In the genomic region with DNA sequence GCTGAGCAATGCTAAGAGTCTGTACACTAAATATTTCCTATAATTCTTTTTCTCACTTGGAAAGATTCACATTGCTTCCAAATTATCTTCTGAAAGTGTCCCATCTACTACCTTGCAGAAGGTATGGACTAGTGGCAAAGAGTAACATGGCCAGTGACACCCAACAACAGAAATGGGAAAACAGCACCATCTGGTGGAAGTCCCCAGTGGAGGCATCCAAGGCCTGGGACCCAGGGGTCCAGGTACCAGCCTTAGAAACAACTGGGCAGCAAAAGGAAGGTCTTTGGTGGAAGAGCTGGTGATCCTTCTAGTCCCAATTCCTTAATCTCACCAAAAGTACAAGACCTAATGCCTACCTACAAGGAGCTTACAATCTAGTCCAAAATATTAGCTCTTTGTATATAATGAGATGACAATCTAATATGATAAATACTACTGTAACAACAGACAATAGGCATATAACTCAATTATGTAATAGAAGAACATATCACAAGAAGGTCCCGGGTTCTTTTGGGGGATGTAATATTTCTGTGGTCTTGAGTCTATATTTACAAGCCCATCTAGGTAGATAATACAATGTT, we compare ENCODE assay signal across 8 cellular contexts. TPM values are rescaled to one million over a fixed set of nuclear protein-coding genes. Genes with fewer than 3 reads are reported as not detected.
A peak's percentile ranks its signal among the peaks of the same experiment; 100 is the strongest.
DNase-seq lines count a peak whose midpoint lies in the region; ATAC-seq and TF ChIP-seq lines count a peak whose summit lies in the region.

No MANE protein-coding gene starts in this region.

- no peaks in the 10 kb centered on the region for H3K79me2 ChIP-seq in Loucy (ENCODE audit: insufficient read depth, low read length)

- TF ChIP-seq CTCF in Loucy (conservative IDR thresholded peaks at IDR 0.05; ENCODE audit: low read length) (peak; percentile 95), VCaP (conservative IDR thresholded peaks at IDR 0.05) (peak; percentile 79), foreskin keratinocyte (conservative IDR thresholded peaks at IDR 0.05) (peak; percentile 61), coronary artery (IDR thresholded peaks at IDR 0.05) (no peak)

- H3K27me3 ChIP-seq in Loucy (ENCODE audit: insufficient read depth, low read length, poor library complexity, severe bottlenecking): no peaks in the 10 kb centered on the region
- peaks cover 85% of the 10 kb centered on the region for H3K27me3 ChIP-seq in foreskin keratinocyte

- H3F3A ChIP-seq in Loucy (ENCODE audit: low read depth): no peaks in the 10 kb centered on the region

- H3K4me1 ChIP-seq in Loucy (ENCODE audit: insufficient read depth, low read length, poor library complexity, severe bottlenecking) (peaks cover 42% of the 10 kb centered on the region), foreskin keratinocyte (no peaks in the 10 kb centered on the region)

- no peaks in the 10 kb centered on the region for H3K9me3 Mint-ChIP-seq in stimulated activated naive CD8-positive, alpha-beta T cell treated with anti-CD3 and anti-CD28 coated beads, Interleukin-15, amount 100 ng/mL, for 72 hours

- no peaks in the 10 kb centered on the region for H3K27me3 Mint-ChIP-seq in stimulated activated naive CD8-positive, alpha-beta T cell treated with anti-CD3 and anti-CD28 coated beads, Interleukin-15, amount 100 ng/mL, for 72 hours

- H3K4me2 ChIP-seq in Loucy (ENCODE audit: low read depth, low read length, poor library complexity, severe bottlenecking): no peak overlapping the region

- H3K27ac Mint-ChIP-seq in stimulated activated naive CD8-positive, alpha-beta T cell treated with anti-CD3 and anti-CD28 coated beads, Interleukin-15, amount 100 ng/mL, for 72 hours: no peak overlapping the region

- no peak overlapping the region for H2AFZ ChIP-seq in Loucy (ENCODE audit: low read length)

- H3K4me3 ChIP-seq in Loucy (ENCODE audit: low read length, poor library complexity, severe bottlenecking) (no peak overlapping the region), coronary artery (no peak overlapping the region)

- H4K20me1 ChIP-seq in Loucy (ENCODE audit: insufficient read depth, low read length, poor library complexity, severe bottlenecking): no peaks in the 10 kb centered on the region

- no peaks in the 10 kb centered on the region for H3K9me2 ChIP-seq in Loucy (replicated peaks; ENCODE audit: low read depth, low read length)

- ATAC-seq in foreskin keratinocyte (no peak), GM19023 (IDR thresholded peaks at IDR 0.05; ENCODE audit: unreplicated experiment) (no peak)
- ATAC-seq in stimulated activated naive CD8-positive, alpha-beta T cell treated with anti-CD3 and anti-CD28 coated beads, Interleukin-15, amount 100 ng/mL, for 72 hours: peak; percentile 72

- peaks cover 19% of the 10 kb centered on the region for H3K4me1 Mint-ChIP-seq in stimulated activated naive CD8-positive, alpha-beta T cell treated with anti-CD3 and anti-CD28 coated beads, Interleukin-15, amount 100 ng/mL, for 72 hours

- no peaks in the 10 kb centered on the region for H3K9me3 ChIP-seq in Loucy (ENCODE audit: insufficient read depth, low read depth, low read length)

- H3K36me3 ChIP-seq in Loucy (ENCODE audit: insufficient read depth, low read length): no peaks in the 10 kb centered on the region

- no peak overlapping the region for H3K9ac ChIP-seq in Loucy (ENCODE audit: low read depth, low read length, poor library complexity, severe bottlenecking)

- DNase-seq in NOMO-1 treated with DMSO at 0.1 percent for 48 hours (lab: John Stamatoyannopoulos, UW; ENCODE audit: unreplicated experiment): peak; percentile 2
- no peak for DNase-seq in NOMO-1 (lab: John Stamatoyannopoulos, UW; ENCODE audit: unreplicated experiment in 2 of 2)
- DNase-seq in foreskin keratinocyte: peak in 1 of 2 donors; percentile 2
- peak; percentile 24 to 30 for DNase-seq in stimulated activated naive CD8-positive, alpha-beta T cell treated with anti-CD3 and anti-CD28 coated beads, Interleukin-15, amount 100 ng/mL, for 72 hours
- no peak for DNase-seq in coronary artery (ENCODE audit: low spot score)

- H3K4me3 Mint-ChIP-seq in stimulated activated naive CD8-positive, alpha-beta T cell treated with anti-CD3 and anti-CD28 coated beads, Interleukin-15, amount 100 ng/mL, for 72 hours: no peak overlapping the region

- no peak overlapping the region for H3K27ac ChIP-seq in VCaP
- no peak overlapping the region for H3K27ac ChIP-seq in foreskin keratinocyte
- H3K27ac ChIP-seq in coronary artery: no peak overlapping the region

RNA-seq across cellular contexts. Expression of gene SKAP1, which starts 55.3 kb away (rescaled TPM):
- not detected in 2 replicates for total RNA-seq in foreskin keratinocyte
- polyA plus RNA-seq in foreskin keratinocyte: not detected in 2 replicates

Comparison
In these comparisons a context has a peak if more than half of its experiments do, and no peak if none do; other contexts are left out.
1. DNase-seq: peak in NOMO-1 treated with DMSO at 0.1 percent for 48 hours (single experiment) and stimulated activated naive CD8-positive, alpha-beta T cell treated with anti-CD3 and anti-CD28 coated beads, Interleukin-15, amount 100 ng/mL, for 72 hours (2 of 2); none in NOMO-1 (0 of 2) and coronary artery (single experiment).